In the genomic region with DNA sequence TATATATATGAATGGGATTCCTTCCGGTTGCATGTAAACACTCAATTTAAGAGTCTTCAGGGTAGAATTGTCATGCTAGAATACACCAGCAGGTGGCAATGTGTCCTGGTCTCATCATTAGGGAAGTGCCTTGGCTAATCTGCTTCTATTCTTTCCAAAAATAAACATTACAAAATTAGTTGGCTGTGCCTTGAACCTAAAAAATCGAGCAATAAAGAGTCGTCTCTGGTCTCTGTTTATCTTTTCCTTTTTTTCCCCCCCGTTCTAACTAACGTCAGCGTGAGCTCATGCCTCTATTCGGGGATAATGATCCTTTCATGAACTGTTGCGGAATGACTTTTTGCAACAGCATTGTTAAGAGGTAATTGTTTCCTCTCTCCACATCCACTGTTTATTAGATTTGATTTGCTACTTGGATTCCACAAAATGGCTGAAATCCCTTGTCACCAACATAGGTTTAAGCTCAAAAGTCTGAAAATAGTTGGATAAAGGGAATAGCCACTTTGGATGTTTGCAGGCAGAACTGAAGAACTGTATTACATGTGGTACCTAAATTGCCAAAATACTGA, we compare ENCODE assay signal across 8 cellular contexts. TPM values are rescaled to one million over a fixed set of nuclear protein-coding genes. Genes with fewer than 3 reads are reported as not detected.
DNase-seq lines count a peak whose midpoint lies in the region; ATAC-seq, FAIRE-seq and TF ChIP-seq lines count a peak whose summit lies in the region.

No MANE protein-coding gene starts in this region.

- H3K9me3 ChIP-seq in T-helper 17 cell (ENCODE audit: control insufficient read depth, low read length, poor library complexity, severe bottlenecking) (peaks cover 4% of the 10 kb centered on the region), mammary epithelial cell (replicated peaks; ENCODE audit: insufficient read depth, low read length) (no peaks in the 10 kb centered on the region), small intestine (ENCODE audit: control insufficient read depth, low read depth) (no peaks in the 10 kb centered on the region)

- H4K20me1 ChIP-seq in mammary epithelial cell (ENCODE audit: insufficient read depth, low read length), result no peaks in the 10 kb centered on the region

- intact Hi-C loops in mammary epithelial cell (cut with micrococcal nuclease), result loop anchor here (2.0 to 10.0 kb wide), 4 partner anchors 140 to 620 kb away; no protein-coding TSS in a partner anchor

- H3K27ac ChIP-seq in mammary epithelial cell (ENCODE audit: insufficient read depth, low read depth, low read length), result no peak overlapping the region
- peak overlapping the region; percentile 32 to 96 for H3K27ac ChIP-seq in small intestine (ENCODE audit: low read depth in 1 of 2, low read length in 1 of 2)

- H3K27ac Mint-ChIP-seq in T-helper 17 cell (peak overlapping the region; percentile 34), immature natural killer cell (peak overlapping the region; percentile 1 to 81 (median 58))

- no peak overlapping the region for H3K9ac ChIP-seq in mammary epithelial cell (ENCODE audit: insufficient read depth, low read length)

- H3K36me3 Mint-ChIP-seq in T-helper 17 cell (ENCODE audit: low read depth) (no peaks in the 10 kb centered on the region), immature natural killer cell (peaks cover 0 to 6% (median 0%) of the 10 kb centered on the region in 3 donors)

- H3K4me3 Mint-ChIP-seq in T-helper 17 cell (peak overlapping the region; percentile 88), immature natural killer cell (peak overlapping the region; percentile 66 to 84 (median 73))

- WGBS in mammary epithelial cell (ENCODE audit: low coverage, missing lambda C conversion rate), result 10% methylated on average over 8 of the region's 8 CpGs
- WGBS in small intestine, 3 donors, result 0 to 2% (median 0%) methylated on average over 8 of the region's 8 CpGs

- ATAC-seq in GM18520 (IDR thresholded peaks at IDR 0.05; ENCODE audit: unreplicated experiment), result peak; percentile 28
- peak; percentile 62 for ATAC-seq in T-helper 17 cell
- ATAC-seq in HG03039 (IDR thresholded peaks at IDR 0.05; ENCODE audit: unreplicated experiment), result no peak

- in situ Hi-C loops in ACHN (cut with HindIII; ENCODE audit: low pct_ligation_motif_present, low pct_unique_long_range_greater_than_20kb, low sequenced_read_pairs) (no loop called here), mammary epithelial cell (cut with MboI; ENCODE audit: low sequenced_read_pairs in 2 of 2) (loop anchor here in 1 of 2 donors (25.0 kb wide), 1 partner anchor 102 kb away; no protein-coding TSS in a partner anchor)

- dilution Hi-C loops in mammary epithelial cell (cut with HindIII; ENCODE audit: low sequenced_read_pairs), result no loop called here

- FAIRE-seq in small intestine (lab: Jason Lieb, UNC), result no peak

- H3K27me3 Mint-ChIP-seq in T-helper 17 cell, result peaks cover 31% of the 10 kb centered on the region
- peaks cover 16 to 20% (median 18%) of the 10 kb centered on the region in 3 donors for H3K27me3 Mint-ChIP-seq in immature natural killer cell (ENCODE audit: low read depth in 3 of 3)

- H3K4me1 ChIP-seq in mammary epithelial cell (ENCODE audit: insufficient read depth, low read length) (peaks cover 59% of the 10 kb centered on the region), small intestine (ENCODE audit: control insufficient read depth in 2 of 2, insufficient read depth in 1 of 2, low read depth in 1 of 2, low read length in 1 of 2) (peaks cover 0 to 6% of the 10 kb centered on the region in 2 donors)

- H2AFZ ChIP-seq in mammary epithelial cell (ENCODE audit: low read depth, low read length), result peak overlapping the region; percentile 92

- H3K4me3 ChIP-seq in mammary epithelial cell (replicated peaks in 1 of 3; ENCODE audit: insufficient read depth in 1 of 3, low read depth in 2 of 3, low read length in 3 of 3) (peak overlapping the region; percentile 31 to 82 (median 76)), small intestine (ENCODE audit: low read depth in 1 of 2, low read length in 2 of 2) (peak overlapping the region in 1 of 2 donors; percentile 97)

- DNase-seq in ACHN (peak; percentile 75), NCI-H1930 (lab: John Stamatoyannopoulos, UW) (peak; percentile 8 to 57), T-helper 17 cell (peak in 1 of 3 donors; percentile 49), mammary epithelial cell (peak; percentile 66), immature natural killer cell (peak; percentile 61 to 66 (median 64)), small intestine (peak; percentile 87)

- H3K27me3 ChIP-seq in mammary epithelial cell (ENCODE audit: insufficient read depth, low read length), result no peaks in the 10 kb centered on the region
- H3K27me3 ChIP-seq in small intestine (ENCODE audit: control insufficient read depth in 2 of 2, insufficient read depth in 2 of 2, low read length in 2 of 2), result no peaks in the 10 kb centered on the region

- BruUV-seq in mammary epithelial cell (replicated peaks; lab: Mats Ljungman, UMichigan), result no TSS peak

- H3K4me1 Mint-ChIP-seq in T-helper 17 cell, result peaks cover 23% of the 10 kb centered on the region
- peaks cover 28 to 41% of the 10 kb centered on the region in 2 donors for H3K4me1 Mint-ChIP-seq in immature natural killer cell

- H3K9me3 Mint-ChIP-seq in immature natural killer cell, result peaks cover 0 to 1% (median 0%) of the 10 kb centered on the region in 6 donors

- CTCF ChIA-PET in mammary epithelial cell (lab: Charles Lee; ENCODE audit: low non-redundant PET), result interaction anchor here (0.7 to 0.8 kb wide), 2 partner anchors 30 to 618 kb away, joined by 3 to 6 read pairs; no protein-coding TSS in a partner anchor

- H3K79me2 ChIP-seq in mammary epithelial cell (ENCODE audit: insufficient read depth, low read length), result peaks cover 30% of the 10 kb centered on the region

- H3K36me3 ChIP-seq in mammary epithelial cell (ENCODE audit: insufficient read depth, low read length) (no peaks in the 10 kb centered on the region), small intestine (ENCODE audit: control insufficient read depth in 2 of 2, insufficient read depth in 2 of 2, low read length in 2 of 2) (no peaks in the 10 kb centered on the region)

- TF ChIP-seq CTCF in mammary epithelial cell (conservative IDR thresholded peaks at IDR 0.05 in 1 of 2, IDR thresholded peaks at IDR 0.05 in 1 of 2; ENCODE audit: extremely low read depth in 1 of 2, insufficient read depth in 1 of 2, low read depth in 1 of 2, low read length in 2 of 2), result peak; percentile 69 to 71

- H3K4me2 ChIP-seq in mammary epithelial cell (ENCODE audit: insufficient read depth, low read depth, low read length), result peak overlapping the region; percentile 98

RNA-seq across cellular contexts. Expression of a gene that starts 1.2 kb away (rescaled TPM):
- 10 to 100 TPM; 12.9 to 31.3 TPM for total RNA-seq in T-helper 17 cell
- total RNA-seq in mammary epithelial cell, result 10 to 100 TPM; 54.3 to 55.7 TPM
- polyA plus RNA-seq in mammary epithelial cell, result 11.7 TPM
- polyA minus RNA-seq in mammary epithelial cell, result 47.2 TPM
- 10 to 100 TPM in 1 of 3 donors, 1 to 10 TPM in 2; 1.1 to 12.2 (median 6.7) TPM for polyA plus RNA-seq in immature natural killer cell
- 10 to 100 TPM; 15.1 to 22.3 (median 22.1) TPM for polyA plus RNA-seq in small intestine

RNA-seq across cellular contexts. Expression of a gene that starts 9.9 kb away (rescaled TPM):
- under 1 TPM; 0.10 to 0.32 TPM for total RNA-seq in T-helper 17 cell
- 1 to 10 TPM; 3.0 to 3.2 TPM for total RNA-seq in mammary epithelial cell
- polyA plus RNA-seq in mammary epithelial cell, result 2.5 TPM
- polyA minus RNA-seq in mammary epithelial cell, result 1.1 TPM
- not detected for polyA plus RNA-seq in immature natural killer cell
- polyA plus RNA-seq in small intestine, result 1 to 10 TPM in 1 of 3 donors, under 1 TPM in 1, not detected in 1; 0.54 to 1.7 TPM
